1 cellular context compared by ENCODE assay signal in genomic region chr2:231679131-231679530, GRCh38.
TF ChIP-seq lines count a peak whose summit lies in the region.

No MANE protein-coding gene starts in this region.

TF ChIP-seq in IMR-90, 13 proteins besides CTCF, POLR2A, EP300 and RAD21 (continued from another document):
- no peak for TF ChIP-seq ELK1 (IDR thresholded peaks at IDR 0.05; ENCODE audit: borderline replicate concordance, low read depth, low read length)
